Comparison of ENCODE assay signal across 43 cellular contexts in genomic region chr3:187651282-187651681, GRCh38. TPM values are rescaled to one million over a fixed set of nuclear protein-coding genes. Genes with fewer than 3 reads are reported as not detected.
"Had no signal": no experiment of that assay in that cellular context is flagged by ENCODE, and none has a peak within 500 bp of the region (broad histone marks: within the 10 kb centered on the region; RNA-seq: fewer than 3 reads in every experiment).

No MANE protein-coding gene starts in this region.

- H3K27me3 ChIP-seq: ascending aorta, body of pancreas, brain microvascular endothelial cell, cardiac muscle cell had no signal

- ATAC-seq: activated naive CD8-positive, alpha-beta T cell treated with anti-CD3 and anti-CD28 coated beads, Interleukin-2, amount 50 U/mL, for 24 hours; activated T-cell treated with anti-CD3 and anti-CD28 coated beads, Interleukin-2, amount 50 U/mL, for 4 hours; activated T-cell treated with anti-CD3 and anti-CD28 coated beads, Interleukin-2, amount 50 U/mL, for 72 hours; activated T-helper 17 cell treated with anti-CD3 and anti-CD28 coated beads, Interleukin-2, amount 50 U/mL, for 72 hours; body of pancreas had no signal

- H3K4me1 ChIP-seq: adrenal gland, ascending aorta, body of pancreas, breast epithelium had no signal

- H3K4me3 ChIP-seq: adrenal gland, ascending aorta, body of pancreas, breast epithelium, cardiac muscle cell had no signal

- DNase-seq: activated effector memory CD4-positive, alpha-beta T cell treated with anti-CD3 and anti-CD28 coated beads, Interleukin-2, amount 50 U/mL, for 16 hours; activated effector memory CD4-positive, alpha-beta T cell treated with Interleukin-2 at 50 U/mL for 16 hours; activated gamma-delta T cell; activated gamma-delta T cell treated with Interleukin-2 at 50 U/mL for 16 hours; activated naive CD4-positive, alpha-beta T cell; activated naive CD4-positive, alpha-beta T cell treated with anti-CD3 and anti-CD28 coated beads for 36 hours; activated naive CD4-positive, alpha-beta T cell treated with anti-CD3 and anti-CD28 coated beads, Interleukin-2, amount 10 ng/mL, durations not matched to agents 7 days and 5 days; activated naive CD4-positive, alpha-beta T cell treated with anti-CD3 and anti-CD28 coated beads, Interleukin-2, amount 50 U/mL, for 16 hours; activated naive CD4-positive, alpha-beta T cell treated with Interleukin-2 at 50 U/mL for 16 hours; activated naive CD8-positive, alpha-beta T cell treated with anti-CD3 and anti-CD28 coated beads for 36 hours; activated naive CD8-positive, alpha-beta T cell treated with anti-CD3 and anti-CD28 coated beads, Interleukin-2, amount 10 ng/mL, durations not matched to agents 7 days and 5 days; activated naive CD8-positive, alpha-beta T cell treated with anti-CD3 and anti-CD28 coated beads, Interleukin-2, amount 50 U/mL, for 24 hours; activated T-cell treated with anti-CD3 and anti-CD28 coated beads, Interleukin-2, amount 50 U/mL, for 1 hour; activated T-cell treated with anti-CD3 and anti-CD28 coated beads, Interleukin-2, amount 50 U/mL, for 24 hours; activated T-cell treated with anti-CD3 and anti-CD28 coated beads, Interleukin-2, amount 50 U/mL, for 4 hours; activated T-cell treated with anti-CD3 and anti-CD28 coated beads, Interleukin-2, amount 50 U/mL, for 48 hours; activated T-cell treated with anti-CD3 and anti-CD28 coated beads, Interleukin-2, amount 50 U/mL, for 72 hours; adrenal gland; amniotic stem cell; amygdala; anterior cingulate cortex; aorta; body of pancreas; brain microvascular endothelial cell; caudate nucleus; central memory CD4-positive, alpha-beta T cell; cerebellar nuclear complex had no signal

- H3K36me3 ChIP-seq: adrenal gland, ascending aorta, brain microvascular endothelial cell, breast epithelium, cardiac muscle cell had no signal

- H3K36me3 Mint-ChIP-seq: activated naive CD4-positive, alpha-beta T cell treated with anti-CD3 and anti-CD28 coated beads, Interleukin-2, amount 10 ng/mL, durations not matched to agents 7 days and 5 days; activated naive CD4-positive, alpha-beta T cell treated with anti-CD3 and anti-CD28 coated beads, Interleukin-2, amount 50 U/mL, for 24 hours; activated naive CD4-positive, alpha-beta T cell treated with anti-CD3 and anti-CD28 coated beads, Interleukin-2, amount 50 U/mL, for 72 hours; activated naive CD8-positive, alpha-beta T cell; activated naive CD8-positive, alpha-beta T cell treated with anti-CD3 and anti-CD28 coated beads for 36 hours; activated naive CD8-positive, alpha-beta T cell treated with anti-CD3 and anti-CD28 coated beads, Interleukin-2, amount 10 ng/mL, durations not matched to agents 7 days and 5 days; brain had no signal

- H3K4me3 Mint-ChIP-seq: activated naive CD4-positive, alpha-beta T cell treated with anti-CD3 and anti-CD28 coated beads for 36 hours; activated naive CD4-positive, alpha-beta T cell treated with anti-CD3 and anti-CD28 coated beads, Interleukin-2, amount 10 ng/mL, durations not matched to agents 7 days and 5 days; activated naive CD4-positive, alpha-beta T cell treated with anti-CD3 and anti-CD28 coated beads, Interleukin-2, amount 50 U/mL, for 24 hours; activated naive CD8-positive, alpha-beta T cell; activated naive CD8-positive, alpha-beta T cell treated with anti-CD3 and anti-CD28 coated beads for 36 hours; activated naive CD8-positive, alpha-beta T cell treated with anti-CD3 and anti-CD28 coated beads, Interleukin-2, amount 10 ng/mL, durations not matched to agents 7 days and 5 days; activated naive CD8-positive, alpha-beta T cell treated with anti-CD3 and anti-CD28 coated beads, Interleukin-2, amount 50 U/mL, for 24 hours; activated T-cell treated with anti-CD3 and anti-CD28 coated beads, Interleukin-2, amount 50 U/mL, for 24 hours; activated T-cell treated with anti-CD3 and anti-CD28 coated beads, Interleukin-2, amount 50 U/mL, for 4 hours; activated T-cell treated with anti-CD3 and anti-CD28 coated beads, Interleukin-2, amount 50 U/mL, for 72 hours; activated T-helper 1 cell treated with anti-CD3 and anti-CD28 coated beads, Interleukin-12 subunit alpha, Interleukin-12 subunit beta, Interleukin-2, Interleukin-4 antibody, amounts not matched to agents 30 ng/mL and 10 ng/mL and 1 ng/mL, durations not matched to agents 14 hours and 24 hours and 36 hours; activated T-helper 17 cell treated with anti-CD3 and anti-CD28 coated beads, Interleukin-2, amount 50 U/mL, for 72 hours; brain; central memory CD8-positive, alpha-beta T cell had no signal

- H3K9me3 Mint-ChIP-seq: activated naive CD4-positive, alpha-beta T cell treated with anti-CD3 and anti-CD28 coated beads for 36 hours; activated naive CD4-positive, alpha-beta T cell treated with anti-CD3 and anti-CD28 coated beads, Interleukin-2, amount 10 ng/mL, durations not matched to agents 7 days and 5 days; activated naive CD4-positive, alpha-beta T cell treated with anti-CD3 and anti-CD28 coated beads, Interleukin-2, amount 50 U/mL, for 24 hours; activated naive CD4-positive, alpha-beta T cell treated with anti-CD3 and anti-CD28 coated beads, Interleukin-2, amount 50 U/mL, for 72 hours; activated naive CD8-positive, alpha-beta T cell treated with anti-CD3 and anti-CD28 coated beads for 36 hours; activated naive CD8-positive, alpha-beta T cell treated with anti-CD3 and anti-CD28 coated beads, Interleukin-2, amount 10 ng/mL, durations not matched to agents 7 days and 5 days; activated naive CD8-positive, alpha-beta T cell treated with anti-CD3 and anti-CD28 coated beads, Interleukin-2, amount 50 U/mL, for 24 hours; activated T-cell treated with anti-CD3 and anti-CD28 coated beads, Interleukin-2, amount 50 U/mL, for 24 hours; activated T-cell treated with anti-CD3 and anti-CD28 coated beads, Interleukin-2, amount 50 U/mL, for 4 hours; activated T-cell treated with anti-CD3 and anti-CD28 coated beads, Interleukin-2, amount 50 U/mL, for 72 hours; activated T-helper 1 cell treated with anti-CD3 and anti-CD28 coated beads, Interleukin-12 subunit alpha, Interleukin-12 subunit beta, Interleukin-2, Interleukin-4 antibody, amounts not matched to agents 30 ng/mL and 10 ng/mL and 1 ng/mL, durations not matched to agents 14 hours and 24 hours and 36 hours; activated T-helper 17 cell treated with anti-CD3 and anti-CD28 coated beads, Interleukin-2, amount 50 U/mL, for 72 hours; activated T-helper 2 cell treated with anti-CD3 and anti-CD28 coated beads, Interferon-gamma antibody, Interleukin-2, Interleukin-4, amounts not matched to agents 10 μg/mL and 5 μg/mL and 100 μg/mL, durations not matched to agents 14 hours and 24 hours and 36 hours; central memory CD8-positive, alpha-beta T cell had no signal

- H3K27ac ChIP-seq: adrenal gland, ascending aorta, body of pancreas, brain microvascular endothelial cell, breast epithelium, cardiac muscle cell had no signal

- H3K27ac Mint-ChIP-seq: activated naive CD4-positive, alpha-beta T cell treated with anti-CD3 and anti-CD28 coated beads for 36 hours; activated naive CD4-positive, alpha-beta T cell treated with anti-CD3 and anti-CD28 coated beads, Interleukin-2, amount 10 ng/mL, durations not matched to agents 7 days and 5 days; activated naive CD4-positive, alpha-beta T cell treated with anti-CD3 and anti-CD28 coated beads, Interleukin-2, amount 50 U/mL, for 24 hours; activated naive CD4-positive, alpha-beta T cell treated with anti-CD3 and anti-CD28 coated beads, Interleukin-2, amount 50 U/mL, for 72 hours; activated naive CD8-positive, alpha-beta T cell; activated naive CD8-positive, alpha-beta T cell treated with anti-CD3 and anti-CD28 coated beads for 36 hours; activated naive CD8-positive, alpha-beta T cell treated with anti-CD3 and anti-CD28 coated beads, Interleukin-2, amount 10 ng/mL, durations not matched to agents 7 days and 5 days; activated naive CD8-positive, alpha-beta T cell treated with anti-CD3 and anti-CD28 coated beads, Interleukin-2, amount 50 U/mL, for 24 hours; activated T-cell treated with anti-CD3 and anti-CD28 coated beads, Interleukin-2, amount 50 U/mL, for 24 hours; activated T-helper 1 cell treated with anti-CD3 and anti-CD28 coated beads, Interleukin-12 subunit alpha, Interleukin-12 subunit beta, Interleukin-2, Interleukin-4 antibody, amounts not matched to agents 30 ng/mL and 10 ng/mL and 1 ng/mL, durations not matched to agents 14 hours and 24 hours and 36 hours; activated T-helper 17 cell treated with anti-CD3 and anti-CD28 coated beads, Interleukin-2, amount 50 U/mL, for 72 hours; activated T-helper 2 cell treated with anti-CD3 and anti-CD28 coated beads, Interferon-gamma antibody, Interleukin-2, Interleukin-4, amounts not matched to agents 10 μg/mL and 5 μg/mL and 100 μg/mL, durations not matched to agents 14 hours and 24 hours and 36 hours; brain had no signal

- H3K4me1 Mint-ChIP-seq: activated naive CD4-positive, alpha-beta T cell treated with anti-CD3 and anti-CD28 coated beads, Interleukin-2, amount 10 ng/mL, durations not matched to agents 7 days and 5 days; activated naive CD4-positive, alpha-beta T cell treated with anti-CD3 and anti-CD28 coated beads, Interleukin-2, amount 50 U/mL, for 24 hours; activated naive CD8-positive, alpha-beta T cell treated with anti-CD3 and anti-CD28 coated beads, Interleukin-2, amount 10 ng/mL, durations not matched to agents 7 days and 5 days; activated naive CD8-positive, alpha-beta T cell treated with anti-CD3 and anti-CD28 coated beads, Interleukin-2, amount 50 U/mL, for 24 hours; activated T-helper 17 cell treated with anti-CD3 and anti-CD28 coated beads, Interleukin-2, amount 50 U/mL, for 72 hours; brain; central memory CD8-positive, alpha-beta T cell had no signal

- H3K9me3 ChIP-seq: adrenal gland, ascending aorta, body of pancreas, breast epithelium had no signal

RNA-seq across cellular contexts. Expression of gene SST, which starts 18.9 kb away (rescaled TPM):
- total RNA-seq: activated naive CD4-positive, alpha-beta T cell treated with anti-CD3 and anti-CD28 coated beads for 36 hours; activated naive CD4-positive, alpha-beta T cell treated with anti-CD3 and anti-CD28 coated beads, Interleukin-2, amount 50 U/mL, for 72 hours; activated naive CD8-positive, alpha-beta T cell treated with anti-CD3 and anti-CD28 coated beads for 36 hours; activated naive CD8-positive, alpha-beta T cell treated with anti-CD3 and anti-CD28 coated beads, Interleukin-2, amount 10 ng/mL, durations not matched to agents 7 days and 5 days; activated T-cell treated with anti-CD3 and anti-CD28 coated beads, Interleukin-2, amount 50 U/mL, for 4 hours; activated T-cell treated with anti-CD3 and anti-CD28 coated beads, Interleukin-2, amount 50 U/mL, for 72 hours; activated T-helper 1 cell treated with anti-CD3 and anti-CD28 coated beads, Interleukin-12 subunit alpha, Interleukin-12 subunit beta, Interleukin-2, Interleukin-4 antibody, amounts not matched to agents 30 ng/mL and 10 ng/mL and 1 ng/mL, durations not matched to agents 14 hours and 24 hours and 36 hours; activated T-helper 17 cell treated with anti-CD3 and anti-CD28 coated beads, Interleukin-2, amount 50 U/mL, for 72 hours; activated T-helper 2 cell treated with anti-CD3 and anti-CD28 coated beads, Interferon-gamma antibody, Interleukin-2, Interleukin-4, amounts not matched to agents 10 μg/mL and 5 μg/mL and 100 μg/mL, durations not matched to agents 14 hours and 24 hours and 36 hours; aorta; ascending aorta; breast epithelium; bronchial epithelial cell; cardiac septum; chondrocyte had no signal

RNA-seq across cellular contexts. Expression of gene RTP2, which starts 51.1 kb away (rescaled TPM):
- total RNA-seq: activated naive CD4-positive, alpha-beta T cell treated with anti-CD3 and anti-CD28 coated beads for 36 hours; activated naive CD4-positive, alpha-beta T cell treated with anti-CD3 and anti-CD28 coated beads, Interleukin-2, amount 50 U/mL, for 72 hours; activated naive CD8-positive, alpha-beta T cell treated with anti-CD3 and anti-CD28 coated beads for 36 hours; activated naive CD8-positive, alpha-beta T cell treated with anti-CD3 and anti-CD28 coated beads, Interleukin-2, amount 10 ng/mL, durations not matched to agents 7 days and 5 days; activated T-cell treated with anti-CD3 and anti-CD28 coated beads, Interleukin-2, amount 50 U/mL, for 4 hours; activated T-cell treated with anti-CD3 and anti-CD28 coated beads, Interleukin-2, amount 50 U/mL, for 72 hours; activated T-helper 1 cell treated with anti-CD3 and anti-CD28 coated beads, Interleukin-12 subunit alpha, Interleukin-12 subunit beta, Interleukin-2, Interleukin-4 antibody, amounts not matched to agents 30 ng/mL and 10 ng/mL and 1 ng/mL, durations not matched to agents 14 hours and 24 hours and 36 hours; activated T-helper 17 cell treated with anti-CD3 and anti-CD28 coated beads, Interleukin-2, amount 50 U/mL, for 72 hours; activated T-helper 2 cell treated with anti-CD3 and anti-CD28 coated beads, Interferon-gamma antibody, Interleukin-2, Interleukin-4, amounts not matched to agents 10 μg/mL and 5 μg/mL and 100 μg/mL, durations not matched to agents 14 hours and 24 hours and 36 hours; aorta; ascending aorta; astrocyte; body of pancreas; breast epithelium; bronchial epithelial cell; cardiac muscle cell; cardiac septum; cerebellum; chondrocyte had no signal
